9 cellular contexts compared by ENCODE assay signal in genomic region chr1:23403355-23403734, GRCh38. TPM values are rescaled to one million over a fixed set of nuclear protein-coding genes. Genes with fewer than 3 reads are reported as not detected.
DNase-seq lines count a peak whose midpoint lies in the region; ATAC-seq and TF ChIP-seq lines count a peak whose summit lies in the region.
"Had no signal": no experiment of that assay in that cellular context is flagged by ENCODE, and none has a peak within 500 bp of the region (broad histone marks: within the 10 kb centered on the region; RNA-seq: fewer than 3 reads in every experiment).

No MANE protein-coding gene starts in this region.

- peak overlapping the region; percentile 57; the same call in 1 of the 2 replicates for H3K4me2 ChIP-seq in DOHH2 (ENCODE audit: low read length)

- no peaks in the 10 kb centered on the region for H3K9me3 ChIP-seq in DOHH2 (ENCODE audit: control insufficient read depth, insufficient read depth, low read length)
- H3K9me3 ChIP-seq in SJSA1 (replicated peaks) = no peaks in the 10 kb centered on the region
- no peaks in the 10 kb centered on the region for H3K9me3 ChIP-seq in gastrocnemius medialis

- H3K36me3 Mint-ChIP-seq in glutamatergic neuron (ENCODE audit: unreplicated experiment) = no peaks in the 10 kb centered on the region

- no peaks in the 10 kb centered on the region for H4K20me1 ChIP-seq in DOHH2 (ENCODE audit: control insufficient read depth, insufficient read depth, low read depth, low read length)

- ATAC-seq in gastrocnemius medialis (no peak), HG03520 (IDR thresholded peaks at IDR 0.05; ENCODE audit: unreplicated experiment) (no peak), GM21737 (IDR thresholded peaks at IDR 0.05; ENCODE audit: unreplicated experiment) (no peak)

- H3K36me3 ChIP-seq in DOHH2 (ENCODE audit: control insufficient read depth, low read length) (no peaks in the 10 kb centered on the region), SJSA1 (no peaks in the 10 kb centered on the region), gastrocnemius medialis (peaks cover 0 to 14% of the 10 kb centered on the region in 2 donors)

- TF ChIP-seq CTCF in DOHH2 (IDR thresholded peaks at IDR 0.05; ENCODE audit: low read depth, low read length, poor library complexity, severe bottlenecking) (no peak), glutamatergic neuron (IDR thresholded peaks at IDR 0.05; ENCODE audit: partially characterized antibody, unreplicated experiment) (no peak), gastrocnemius medialis (IDR thresholded peaks at IDR 0.05 in 4 of 5, conservative IDR thresholded peaks at IDR 0.05 in 1 of 5) (no peak)

- no peak for DNase-seq in SJSA1 (ENCODE audit: low read depth in 1 of 2, low spot score in 2 of 2)
- no peak for DNase-seq in glutamatergic neuron
- no peak for DNase-seq in gastrocnemius medialis
- no peak for DNase-seq in NOMO-1 (lab: John Stamatoyannopoulos, UW; ENCODE audit: unreplicated experiment in 2 of 2)
- no peak for DNase-seq in NK-92 treated with Interleukin-12 subunit alpha and Interleukin-12 subunit beta, amount 100 ng/mL, for 24 hours (lab: John Stamatoyannopoulos, UW)
- DNase-seq: cortex of kidney had no signal

- no peak overlapping the region for H3K27ac ChIP-seq in DOHH2 (ENCODE audit: low read depth, low read length)
- peak overlapping the region; percentile 98 for H3K27ac ChIP-seq in SJSA1
- H3K27ac ChIP-seq in gastrocnemius medialis = peak overlapping the region; percentile 79 to 85 (median 84)

- H3K4me3 ChIP-seq in DOHH2 (ENCODE audit: low read length) (no peak overlapping the region), SJSA1 (peak overlapping the region; percentile 8), gastrocnemius medialis (no peak overlapping the region)

- no peaks in the 10 kb centered on the region for H3F3A ChIP-seq in DOHH2 (ENCODE audit: control insufficient read depth, insufficient read depth)

- in situ Hi-C loops in gastrocnemius medialis (cut with MboI; ENCODE audit: low sequenced_read_pairs in 4 of 4) = loop anchor here in 2 of 4 donors (10.0 kb wide), 2 partner anchors 59 to 69 kb away; partner anchors contain the start of gene HNRNPR (in 1 of the 2)

- intact Hi-C loops in gastrocnemius medialis (cut with DNase I; ENCODE audit: low total_unique reads) = loop anchor here (2.0 to 5.0 kb wide), 2 partner anchors 35 to 76 kb away; partner anchors contain the start of gene ZNF436

- H3K4me3 Mint-ChIP-seq in glutamatergic neuron (ENCODE audit: unreplicated experiment) = peak overlapping the region; percentile 31

- H3K27me3 Mint-ChIP-seq in glutamatergic neuron (ENCODE audit: unreplicated experiment) = no peaks in the 10 kb centered on the region

- H3K79me2 ChIP-seq in DOHH2 (ENCODE audit: control insufficient read depth, low read length) = no peaks in the 10 kb centered on the region

- H3K4me1 ChIP-seq in DOHH2 (ENCODE audit: control insufficient read depth, low read length) (peaks cover 7% of the 10 kb centered on the region), SJSA1 (replicated peaks) (peaks cover 30% of the 10 kb centered on the region), gastrocnemius medialis (peaks cover 32 to 58% of the 10 kb centered on the region in 2 donors)

- H3K27ac Mint-ChIP-seq in glutamatergic neuron (ENCODE audit: unreplicated experiment) = no peak overlapping the region

- H3K27me3 ChIP-seq in DOHH2 (ENCODE audit: control insufficient read depth, low read length) (peaks cover 5% of the 10 kb centered on the region; the same call in 1 of the 2 replicates), SJSA1 (replicated peaks) (no peaks in the 10 kb centered on the region), gastrocnemius medialis (no peaks in the 10 kb centered on the region)

- H3K9me3 Mint-ChIP-seq in glutamatergic neuron (ENCODE audit: unreplicated experiment) = no peaks in the 10 kb centered on the region

- no peaks in the 10 kb centered on the region for H3K4me1 Mint-ChIP-seq in glutamatergic neuron (ENCODE audit: low read depth, unreplicated experiment)

- TF ChIP-seq POLR2A in gastrocnemius medialis (IDR thresholded peaks at IDR 0.05) = no peak

- H3K9me2 ChIP-seq in DOHH2 (replicated peaks; ENCODE audit: control insufficient read depth, low read length) = no peaks in the 10 kb centered on the region

RNA-seq across cellular contexts. Expression of gene TCEA3, which starts 21.2 kb away (rescaled TPM):
- total RNA-seq in SJSA1 (2014; rRNA removed; shearing (Covaris generic)) = 1.3 and 1.7 TPM in 2 replicates
- total RNA-seq in glutamatergic neuron (ENCODE audit: unreplicated experiment) = 0.83 TPM
- 100 to 1,000 TPM; 128 to 242 (median 179) TPM for total RNA-seq in gastrocnemius medialis

RNA-seq across cellular contexts. Expression of gene ZNF436, which starts 33.7 kb away (rescaled TPM):
- total RNA-seq in SJSA1 (2014; rRNA removed; shearing (Covaris generic)) = 13.7 and 20.2 TPM in 2 replicates
- total RNA-seq in glutamatergic neuron (ENCODE audit: unreplicated experiment) = 13.3 TPM
- total RNA-seq in gastrocnemius medialis = 1 to 10 TPM; 6.0 to 7.1 (median 6.8) TPM

RNA-seq across cellular contexts. Expression of gene HNRNPR, which starts 59.3 kb away (rescaled TPM):
- total RNA-seq in SJSA1 (2014; rRNA removed; shearing (Covaris generic)) = 236 and 266 TPM in 2 replicates
- total RNA-seq in glutamatergic neuron (ENCODE audit: unreplicated experiment) (189 TPM), gastrocnemius medialis (10 to 100 TPM; 36.5 to 56.3 (median 44.5) TPM)

Comparison
In these comparisons a context has a peak if more than half of its experiments do, and no peak if none do; other contexts are left out.
1. RNA of gene TCEA3, which starts 21.2 kb away (total RNA-seq): 128 to 242 TPM in gastrocnemius medialis; 1.3 to 1.7 TPM in SJSA1 and 0.83 TPM in glutamatergic neuron (single experiment); every median in the first group is over 10 times any median in the second.